33 cellular contexts compared by ENCODE assay signal in genomic region chr1:184832517-184832916, GRCh38.
"Had no signal": no experiment of that assay in that cellular context is flagged by ENCODE, and none has a peak within 500 bp of the region (broad histone marks: within the 10 kb centered on the region; RNA-seq: fewer than 3 reads in every experiment).

No MANE protein-coding gene starts in this region.

- DNase-seq: activated CD4-positive, alpha-beta T cell treated with anti-CD3 and anti-CD28 coated beads for 36 hours; activated CD4-positive, alpha-beta T cell treated with anti-CD3 and anti-CD28 coated beads, Interleukin-2, amount 50 U/mL, for 1 hour; activated CD4-positive, alpha-beta T cell treated with anti-CD3 and anti-CD28 coated beads, Interleukin-2, amount 50 U/mL, for 48 hours; activated CD4-positive, CD25-positive, alpha-beta regulatory T cell; activated CD4-positive, CD25-positive, alpha-beta regulatory T cell treated with anti-CD3 and anti-CD28 coated beads, Interleukin-2, amount 50 U/mL, for 72 hours; activated CD8-positive, alpha-beta memory T cell treated with anti-CD3 and anti-CD28 coated beads for 24 hours; activated CD8-positive, alpha-beta T cell treated with anti-CD3 and anti-CD28 coated beads for 36 hours; activated effector memory CD4-positive, alpha-beta T cell treated with Interleukin-2 at 50 U/mL for 16 hours; activated gamma-delta T cell treated with Interleukin-2 at 50 U/mL for 16 hours; activated naive CD4-positive, alpha-beta T cell treated with Interleukin-2 at 50 U/mL for 16 hours; activated naive CD8-positive, alpha-beta T cell treated with anti-CD3 and anti-CD28 coated beads for 36 hours; activated naive CD8-positive, alpha-beta T cell treated with anti-CD3 and anti-CD28 coated beads, Interleukin-2, amount 50 U/mL, for 24 hours; activated T-cell treated with anti-CD3 and anti-CD28 coated beads, Interleukin-2, amount 50 U/mL, for 4 hours; adrenal gland; amygdala; aorta; body of pancreas; caudate nucleus; cerebellar nuclear complex; colonic mucosa; effector CD8-positive, alpha-beta T cell; endodermal cell; erythroblast; esophagus squamous epithelium; foreskin melanocyte; SW 1271; T-cell; T1000 had no signal

- H3K4me3 ChIP-seq: adrenal gland, body of pancreas, colonic mucosa, esophagus squamous epithelium, gastroesophageal sphincter had no signal

- H3K4me3 Mint-ChIP-seq: activated CD4-positive, alpha-beta T cell treated with anti-CD3 and anti-CD28 coated beads for 36 hours; activated CD8-positive, alpha-beta T cell treated with anti-CD3 and anti-CD28 coated beads for 36 hours; activated naive CD4-positive, alpha-beta T cell treated with anti-CD3 and anti-CD28 coated beads, Interleukin-2, amount 50 U/mL, for 24 hours; activated naive CD8-positive, alpha-beta T cell treated with anti-CD3 and anti-CD28 coated beads for 36 hours; activated naive CD8-positive, alpha-beta T cell treated with anti-CD3 and anti-CD28 coated beads, Interleukin-2, amount 50 U/mL, for 24 hours; activated T-cell treated with anti-CD3 and anti-CD28 coated beads, Interleukin-2, amount 50 U/mL, for 4 hours; activated T-helper 17 cell treated with anti-CD3 and anti-CD28 coated beads, Interleukin-2, amount 50 U/mL, for 72 hours; endodermal cell; T-cell; T-helper 1 cell treated with Interleukin-12 subunit alpha and Interleukin-12 subunit beta and Interleukin-4 antibody, amounts not matched to agents 30 μg/mL and 1 μg/mL, for 36 hours; T-helper 2 cell treated with Interferon-gamma antibody and Interleukin-4, amounts not matched to agents 5 μg/mL and 100 μg/mL, for 36 hours had no signal

- H3K27me3 ChIP-seq: adrenal gland, body of pancreas, colonic mucosa, esophagus squamous epithelium, gastroesophageal sphincter had no signal

- H3K36me3 Mint-ChIP-seq: activated naive CD4-positive, alpha-beta T cell treated with anti-CD3 and anti-CD28 coated beads, Interleukin-2, amount 50 U/mL, for 24 hours had no signal

- H3K9me3 ChIP-seq: adrenal gland, body of pancreas, colonic mucosa, esophagus squamous epithelium, gastroesophageal sphincter had no signal

- H3K27me3 Mint-ChIP-seq: activated CD4-positive, alpha-beta T cell treated with anti-CD3 and anti-CD28 coated beads for 36 hours; activated CD8-positive, alpha-beta T cell treated with anti-CD3 and anti-CD28 coated beads for 36 hours; activated naive CD4-positive, alpha-beta T cell treated with anti-CD3 and anti-CD28 coated beads, Interleukin-2, amount 50 U/mL, for 24 hours; activated naive CD8-positive, alpha-beta T cell treated with anti-CD3 and anti-CD28 coated beads, Interleukin-2, amount 50 U/mL, for 24 hours; activated T-helper 17 cell treated with anti-CD3 and anti-CD28 coated beads, Interleukin-2, amount 50 U/mL, for 72 hours; T-cell had no signal

- ATAC-seq: activated CD4-positive, alpha-beta T cell treated with anti-CD3 and anti-CD28 coated beads for 36 hours; activated CD8-positive, alpha-beta T cell treated with anti-CD3 and anti-CD28 coated beads for 36 hours; activated naive CD8-positive, alpha-beta T cell treated with anti-CD3 and anti-CD28 coated beads, Interleukin-2, amount 50 U/mL, for 24 hours; activated T-cell treated with anti-CD3 and anti-CD28 coated beads, Interleukin-2, amount 50 U/mL, for 4 hours; activated T-helper 17 cell treated with anti-CD3 and anti-CD28 coated beads, Interleukin-2, amount 50 U/mL, for 72 hours; body of pancreas; gastroesophageal sphincter; T-cell had no signal

- H3K36me3 ChIP-seq: adrenal gland, colonic mucosa had no signal

- H3K4me1 Mint-ChIP-seq: activated CD4-positive, alpha-beta T cell treated with anti-CD3 and anti-CD28 coated beads for 36 hours; activated naive CD4-positive, alpha-beta T cell treated with anti-CD3 and anti-CD28 coated beads, Interleukin-2, amount 50 U/mL, for 24 hours; T-cell had no signal

- H3K27ac Mint-ChIP-seq: activated CD4-positive, alpha-beta T cell treated with anti-CD3 and anti-CD28 coated beads for 36 hours; activated CD8-positive, alpha-beta T cell treated with anti-CD3 and anti-CD28 coated beads for 36 hours; activated naive CD4-positive, alpha-beta T cell treated with anti-CD3 and anti-CD28 coated beads, Interleukin-2, amount 50 U/mL, for 24 hours; activated naive CD8-positive, alpha-beta T cell treated with anti-CD3 and anti-CD28 coated beads for 36 hours; activated naive CD8-positive, alpha-beta T cell treated with anti-CD3 and anti-CD28 coated beads, Interleukin-2, amount 50 U/mL, for 24 hours; activated T-helper 17 cell treated with anti-CD3 and anti-CD28 coated beads, Interleukin-2, amount 50 U/mL, for 72 hours; endodermal cell; T-cell; T-helper 1 cell treated with Interleukin-12 subunit alpha and Interleukin-12 subunit beta and Interleukin-4 antibody, amounts not matched to agents 30 μg/mL and 1 μg/mL, for 36 hours; T-helper 2 cell treated with Interferon-gamma antibody and Interleukin-4, amounts not matched to agents 5 μg/mL and 100 μg/mL, for 36 hours had no signal

- H3K27ac ChIP-seq: adrenal gland, body of pancreas, colonic mucosa, esophagus squamous epithelium had no signal
